In genomic region chr19:13835791-13836723, GRCh38 we compare ENCODE assay signal across 8 cellular contexts. TPM values are rescaled to one million over a fixed set of nuclear protein-coding genes. Genes with fewer than 3 reads are reported as not detected.
A peak's percentile ranks its signal among the peaks of the same experiment; 100 is the strongest.
DNase-seq lines count a peak whose midpoint lies in the region; ATAC-seq and TF ChIP-seq lines count a peak whose summit lies in the region.

No MANE protein-coding gene starts in this region.

- H3K4me2 ChIP-seq in DND-41 (ENCODE audit: insufficient read depth, low read length) (no peak overlapping the region), parathyroid adenoma (ENCODE audit: low read length) (no peak overlapping the region)

- H3K27ac ChIP-seq in DND-41 (ENCODE audit: low read length) = peak overlapping the region; percentile 66
- H3K27ac ChIP-seq in Panc1 (ENCODE audit: low read length) = peak overlapping the region; percentile 84
- peak overlapping the region; percentile 99 for H3K27ac ChIP-seq in effector memory CD4-positive, alpha-beta T cell (ENCODE audit: insufficient read depth, low read length, poor library complexity, severe bottlenecking)
- peak overlapping the region; percentile 59 for H3K27ac ChIP-seq in parathyroid adenoma

- H3K79me2 ChIP-seq in DND-41 (ENCODE audit: insufficient read depth, low read length) (no peaks in the 10 kb centered on the region), parathyroid adenoma (peaks cover 3% of the 10 kb centered on the region)

- no peak overlapping the region for H3K4me3 ChIP-seq in DND-41 (ENCODE audit: low read depth in 1 of 2, low read length in 2 of 2)
- peak overlapping the region; percentile 19 to 45; a peak in 3 of 4 replicates for H3K4me3 ChIP-seq in Panc1 (ENCODE audit: low read depth in 2 of 2, low read length in 2 of 2)
- H3K4me3 ChIP-seq in effector memory CD4-positive, alpha-beta T cell (ENCODE audit: insufficient read depth, low read depth, low read length, poor library complexity, severe bottlenecking) = peak overlapping the region; percentile 23
- no peak overlapping the region for H3K4me3 ChIP-seq in parathyroid adenoma (ENCODE audit: low read depth, low read length)

- intact Hi-C loops in Panc1 (cut with micrococcal nuclease; ENCODE audit: unreplicated experiment) (no loop called here), posterior vena cava (cut with DNase I) (no loop called here)

- H2AFZ ChIP-seq in DND-41 (ENCODE audit: low read depth, low read length) (peak overlapping the region; percentile 22; the same call in 1 of the 2 replicates), parathyroid adenoma (no peak overlapping the region)

- CTCF ChIA-PET in Panc1 (lab: Charles Lee) = interaction anchor here (0.6 to 1.8 kb wide), 4 partner anchors 13 to 50 kb away, joined by 3 to 13 read pairs (median 4); no protein-coding TSS in a partner anchor

- H3K4me1 ChIP-seq in DND-41 (ENCODE audit: insufficient read depth, low read length) (peaks cover 32% of the 10 kb centered on the region), Panc1 (ENCODE audit: control insufficient read depth, insufficient read depth, low read length) (peaks cover 40% of the 10 kb centered on the region), parathyroid adenoma (peaks cover 11% of the 10 kb centered on the region)
- H3K4me1 ChIP-seq in effector memory CD4-positive, alpha-beta T cell (ENCODE audit: control insufficient read depth, insufficient read depth, low read length, poor library complexity, severe bottlenecking) = peaks cover 63% of the 10 kb centered on the region

- H3K9me3 ChIP-seq in DND-41 (ENCODE audit: insufficient read depth, low read length, severe bottlenecking) = no peaks in the 10 kb centered on the region
- H3K9me3 ChIP-seq in Panc1 (ENCODE audit: control insufficient read depth, insufficient read depth, low read depth, low read length) = no peaks in the 10 kb centered on the region
- H3K9me3 ChIP-seq in effector memory CD4-positive, alpha-beta T cell (ENCODE audit: control insufficient read depth, low read length) = no peaks in the 10 kb centered on the region
- H3K9me3 ChIP-seq in parathyroid adenoma (ENCODE audit: control insufficient read depth, low read length) = no peaks in the 10 kb centered on the region

- no peak for ATAC-seq in DND-41 (ENCODE audit: insufficient read depth, low read depth)
- ATAC-seq in Panc1 = peak; percentile 2; the same call in 1 of the 2 replicates
- ATAC-seq in HG02798 (IDR thresholded peaks at IDR 0.05; ENCODE audit: poor library complexity, unreplicated experiment) = no peak

- POLR2A ChIA-PET in Panc1 (lab: Charles Lee) = interaction anchor here (0.6 to 2.3 kb wide), 9 partner anchors 11 to 548 kb away, joined by 3 to 26 read pairs (median 4); no protein-coding TSS in a partner anchor

- no peak for TF ChIP-seq CTCF in DND-41 (IDR thresholded peaks at IDR 0.05; ENCODE audit: borderline replicate concordance, extremely low read depth, low read length, poor library complexity, severe bottlenecking)
- no peak for TF ChIP-seq CTCF in Panc1 (IDR thresholded peaks at IDR 0.05)
- TF ChIP-seq CTCF in parathyroid adenoma (IDR thresholded peaks at IDR 0.05) = no peak

- H3K36me3 ChIP-seq in DND-41 (ENCODE audit: insufficient read depth, low read length) = no peaks in the 10 kb centered on the region
- H3K36me3 ChIP-seq in Panc1 (ENCODE audit: control insufficient read depth, insufficient read depth, low read length) = peaks cover 4% of the 10 kb centered on the region
- peaks cover 7% of the 10 kb centered on the region for H3K36me3 ChIP-seq in effector memory CD4-positive, alpha-beta T cell (ENCODE audit: control insufficient read depth, insufficient read depth, low read length)
- no peaks in the 10 kb centered on the region for H3K36me3 ChIP-seq in parathyroid adenoma (ENCODE audit: control insufficient read depth, insufficient read depth, low read length)

- no TSS peak for BruUV-seq in Panc1 (replicated peaks; lab: Mats Ljungman, UMichigan)

- in situ Hi-C loops in Panc1 (cut with HindIII; ENCODE audit: low pct_unique_long_range_greater_than_20kb, low sequenced_read_pairs) = no loop called here

- no peak for DNase-seq in DND-41
- DNase-seq in Panc1 (ENCODE audit: low read depth, low spot score) = no peak
- DNase-seq in effector memory CD4-positive, alpha-beta T cell = peak in 1 of 3 donors; percentile 31
- DNase-seq in HuH-7 (ENCODE audit: low spot score) = no peak
- no peak for DNase-seq in posterior vena cava (ENCODE audit: low spot score)
- no peak for DNase-seq in middle frontal gyrus (ENCODE audit: extremely low spot score, low spot score)

- H4K20me1 ChIP-seq in DND-41 (ENCODE audit: insufficient read depth, low read length) = no peaks in the 10 kb centered on the region

- no peaks in the 10 kb centered on the region for H3K27me3 ChIP-seq in DND-41 (ENCODE audit: insufficient read depth, low read length, poor library complexity)
- H3K27me3 ChIP-seq in Panc1 (ENCODE audit: control insufficient read depth, insufficient read depth, low read length) = no peaks in the 10 kb centered on the region
- H3K27me3 ChIP-seq in effector memory CD4-positive, alpha-beta T cell (replicated peaks; ENCODE audit: control insufficient read depth, insufficient read depth, low read length, poor library complexity, severe bottlenecking) = no peaks in the 10 kb centered on the region
- H3K27me3 ChIP-seq in parathyroid adenoma (ENCODE audit: control insufficient read depth, insufficient read depth, low read length) = no peaks in the 10 kb centered on the region

- H3K9ac ChIP-seq in DND-41 (ENCODE audit: low read depth, low read length) (peak overlapping the region; percentile 8; the same call in 1 of the 2 replicates), parathyroid adenoma (no peak overlapping the region)

RNA-seq across cellular contexts. Expression of gene ZSWIM4, which starts 40.8 kb away (rescaled TPM):
- total RNA-seq in Panc1 (2021; ENCODE audit: unreplicated experiment) (8.7 TPM), posterior vena cava (1 to 10 TPM; 2.5 to 7.8 TPM)
- 11.3 TPM for polyA plus RNA-seq in Panc1 (2012; ENCODE audit: insufficient read length)

RNA-seq across cellular contexts. Expression of gene NANOS3, which starts 40.9 kb away (rescaled TPM):
- total RNA-seq in Panc1 (2021; ENCODE audit: unreplicated experiment) (0.33 TPM), posterior vena cava (under 1 TPM in 1 of 2 donors, not detected in 1; 1.00 TPM)
- polyA plus RNA-seq in Panc1 (2012; ENCODE audit: insufficient read length) = 0.71 TPM

Comparison
In these comparisons a context has a peak if more than half of its experiments do, and no peak if none do; other contexts are left out.
1. H3K4me3 ChIP-seq: peak in Panc1 (2 of 2) and effector memory CD4-positive, alpha-beta T cell (single experiment); none in DND-41 (0 of 2) and parathyroid adenoma (single experiment).
2. Peak in every context shown above with its lines, with median percentiles within 50 percentile points of each other: H3K27ac ChIP-seq.